In the genomic region with DNA sequence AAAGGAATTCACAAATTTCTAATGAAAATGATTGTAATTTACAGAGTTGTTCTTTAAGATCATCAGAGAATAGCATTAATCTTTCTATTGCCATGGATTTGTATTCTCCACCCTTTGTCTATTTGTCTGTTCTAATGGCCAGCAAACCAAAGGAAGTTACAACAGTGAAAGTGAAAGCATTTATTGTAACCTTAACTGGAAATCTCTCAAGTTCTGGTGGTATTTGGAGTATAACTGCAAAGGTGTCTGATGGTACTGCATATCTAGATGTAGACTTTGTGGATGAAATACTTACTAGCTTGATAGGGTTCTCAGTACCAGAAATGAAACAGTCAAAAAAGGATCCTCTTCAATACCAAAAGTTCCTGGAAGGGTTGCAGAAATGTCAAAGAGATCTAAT, we compare ENCODE assay signal across 9 cellular contexts. TPM values are rescaled to one million over a fixed set of nuclear protein-coding genes. Genes with fewer than 3 reads are reported as not detected.
DNase-seq lines count a peak whose midpoint lies in the region; ATAC-seq, FAIRE-seq and TF ChIP-seq lines count a peak whose summit lies in the region.
"Had no signal": no experiment of that assay in that cellular context is flagged by ENCODE, and none has a peak within 500 bp of the region (broad histone marks: within the 10 kb centered on the region; RNA-seq: fewer than 3 reads in every experiment).

No MANE protein-coding gene starts in this region.

- TF ChIP-seq POLR2A in right lobe of liver (IDR thresholded peaks at IDR 0.05) (no peak), HepG2 (IDR thresholded peaks at IDR 0.05; ENCODE audit: insufficient read depth in 1 of 2, low read depth in 2 of 2, low read length in 2 of 2) (no peak), thyroid gland (IDR thresholded peaks at IDR 0.05) (no peak), testis (IDR thresholded peaks at IDR 0.05) (no peak)

- no peak for TF ChIP-seq EP300 in HepG2 (IDR thresholded peaks at IDR 0.05; ENCODE audit: low read depth in 2 of 2, low read length in 2 of 2)
- TF ChIP-seq EP300 in HepG2 (CRISPR knock-in tag; IDR thresholded peaks at IDR 0.05; ENCODE audit: borderline replicate concordance) = no peak

- peak; percentile 80 to 94 (median 82) for ATAC-seq in right lobe of liver
- ATAC-seq in HepG2 = no peak
- ATAC-seq in HG03066 (IDR thresholded peaks at IDR 0.05; ENCODE audit: low read depth, unreplicated experiment) = peak; percentile 86

- H3K9ac ChIP-seq in HepG2 (ENCODE audit: insufficient read depth, low read depth, low read length) = no peak overlapping the region

- no peaks in the 10 kb centered on the region for H3K36me3 ChIP-seq in right lobe of liver
- peaks cover 0 to 23% of the 10 kb centered on the region in 2 experiments; a peak in 4 of 5 replicates for H3K36me3 ChIP-seq in HepG2 (replicated peaks in 1 of 2; ENCODE audit: control insufficient read depth in 1 of 2, insufficient read depth in 2 of 2, low read length in 2 of 2)
- H3K36me3 ChIP-seq in thyroid gland = no peaks in the 10 kb centered on the region
- H3K36me3 ChIP-seq in testis (ENCODE audit: low read depth, missing control alignments) = no peaks in the 10 kb centered on the region

- no peak for FAIRE-seq in HepG2 (lab: Jason Lieb, UNC)

- H3K9me3 ChIP-seq in right lobe of liver (no peaks in the 10 kb centered on the region), HepG2 (ENCODE audit: low read length) (no peaks in the 10 kb centered on the region), thyroid gland (no peaks in the 10 kb centered on the region), testis (no peaks in the 10 kb centered on the region)
- H3K9me3 ChIP-seq: HAP-1 had no signal

- CTCF ChIA-PET in HepG2 (lab: Yijun Ruan, JAX; ENCODE audit: low intra/inter-chr PET ratio, low total read pairs) = no interaction called here

- H3K27ac ChIP-seq in right lobe of liver = no peak overlapping the region
- no peak overlapping the region for H3K27ac ChIP-seq in HepG2 (ENCODE audit: extremely low read length, insufficient read depth, low read length)
- peak overlapping the region in 1 of 3 donors; percentile 26 for H3K27ac ChIP-seq in thyroid gland
- no peak overlapping the region for H3K27ac ChIP-seq in testis

- DNase-seq in right lobe of liver (no peak), HepG2 (ENCODE audit: low spot score) (no peak), pons (ENCODE audit: low spot score) (no peak), thyroid gland (no peak), DMS153 (lab: John Stamatoyannopoulos, UW) (no peak), testis (no peak)
- peak; percentile 7 for DNase-seq in central memory CD4-positive, alpha-beta T cell

- H3K79me2 ChIP-seq in HepG2 (ENCODE audit: insufficient read depth, low read length) = no peaks in the 10 kb centered on the region

- no peak overlapping the region for H3K4me3 ChIP-seq in right lobe of liver
- H3K4me3 ChIP-seq in HepG2 (replicated peaks in 1 of 3; ENCODE audit: insufficient read depth in 1 of 3, low read depth in 2 of 3, low read length in 3 of 3) = no peak overlapping the region
- no peak overlapping the region for H3K4me3 ChIP-seq in thyroid gland (replicated peaks in 1 of 3)
- H3K4me3 ChIP-seq in testis = no peak overlapping the region
- H3K4me3 ChIP-seq: HAP-1 had no signal

- in situ Hi-C loops in HepG2 (cut with HindIII; ENCODE audit: extremely low pct_ligation_motif_present, low pct_unique_long_range_greater_than_20kb) = no loop called here

- H4K20me1 ChIP-seq in HepG2 (ENCODE audit: insufficient read depth, low read length) = no peaks in the 10 kb centered on the region

- H3K4me2 ChIP-seq in HepG2 (ENCODE audit: low read depth, low read length) = no peak overlapping the region

- TF ChIP-seq RAD21 in HepG2 (CRISPR knock-in tag; IDR thresholded peaks at IDR 0.05) = no peak

- TF ChIP-seq CTCF in right lobe of liver (IDR thresholded peaks at IDR 0.05) (no peak), HepG2 (CRISPR knock-in tag; IDR thresholded peaks at IDR 0.05) (no peak), thyroid gland (IDR thresholded peaks at IDR 0.05) (peak in 1 of 6 experiments; percentile 11), testis (IDR thresholded peaks at IDR 0.05) (no peak)

- no TSS peak for BruUV-seq in HepG2 (replicated peaks; lab: Mats Ljungman, UMichigan)

- H2AFZ ChIP-seq in HepG2 (ENCODE audit: low read length) = no peak overlapping the region

- intact Hi-C loops in right lobe of liver (cut with DNase I) (no loop called here), HepG2 (cut with micrococcal nuclease; ENCODE audit: unreplicated experiment) (no loop called here), thyroid gland (cut with DNase I) (no loop called here), testis (cut with DNase I; ENCODE audit: low total_unique reads) (no loop called here)

- H3K27me3 ChIP-seq in right lobe of liver (no peaks in the 10 kb centered on the region), HepG2 (ENCODE audit: control insufficient read depth in 1 of 2, insufficient read depth in 2 of 2, low read length in 2 of 2) (no peaks in the 10 kb centered on the region), thyroid gland (no peaks in the 10 kb centered on the region), testis (no peaks in the 10 kb centered on the region)

- POLR2A ChIA-PET in HepG2 (lab: Yijun Ruan, JAX) = interaction anchor here (1.5 kb wide), 1 partner anchor 22 kb away, joined by 4 read pairs; the partner anchor contains the start of gene RMI1

- H3K4me1 ChIP-seq in right lobe of liver (peaks cover 0 to 6% (median 0%) of the 10 kb centered on the region in 4 donors), HepG2 (ENCODE audit: insufficient read depth, low read length) (no peaks in the 10 kb centered on the region), thyroid gland (no peaks in the 10 kb centered on the region), testis (no peaks in the 10 kb centered on the region)
- H3K4me1 ChIP-seq: HAP-1 had no signal

TF ChIP-seq in HepG2, 621 proteins besides CTCF, POLR2A, EP300 and RAD21 (continues in another document):
- TF ChIP-seq REXO4 (CRISPR knock-in tag; IDR thresholded peaks at IDR 0.05; ENCODE audit: borderline replicate concordance) (no peak), MAFG (CRISPR knock-in tag; IDR thresholded peaks at IDR 0.05) (no peak), SP4 (CRISPR knock-in tag; IDR thresholded peaks at IDR 0.05) (no peak), STAG1 (CRISPR knock-in tag; IDR thresholded peaks at IDR 0.05) (no peak)

RNA-seq across cellular contexts. Expression of gene RMI1, which starts 21.7 kb away (rescaled TPM):
- total RNA-seq in right lobe of liver (1 to 10 TPM; 2.0 to 5.1 (median 4.3) TPM), HepG2 (2016; rRNA removed; fragmentation: Illumina TruSeq; extraction: Trizol) (3.7 and 18.4 TPM in 2 replicates), thyroid gland (10 to 100 TPM in 2 of 4 donors, 1 to 10 TPM in 2; 7.2 to 11.4 (median 9.7) TPM), testis (10 to 100 TPM; 12.0 to 13.9 TPM)
- 2.3 and 2.4 TPM in 2 replicates for total RNA-seq in HepG2 (2016; cell fraction: cytosol; rRNA removed; fragmentation: Illumina TruSeq; extraction: Trizol; ENCODE audit: low read depth)
- total RNA-seq in HepG2 (2016; cell fraction: insoluble cytoplasmic fraction; rRNA removed; fragmentation: Illumina TruSeq; extraction: Trizol) = 3.1 and 18.4 TPM in 2 replicates
- total RNA-seq in HepG2 (2016; cell fraction: membrane; rRNA removed; fragmentation: Illumina TruSeq; extraction: Trizol) = 8.3 and 8.9 TPM in 2 replicates
- 9.6 and 9.7 TPM in 2 replicates for total RNA-seq in HepG2 (2016; cell fraction: nucleus; rRNA removed; fragmentation: Illumina TruSeq; extraction: Trizol)
- polyA plus RNA-seq in HepG2 (2011; rRNA removed) (0.54 and 0.61 TPM in 2 replicates), testis (ENCODE audit: insufficient read depth, low read depth, low replicate concordance) (10.7 TPM)
- polyA plus RNA-seq in HepG2 (2011; cell fraction: cytosol; rRNA removed) = 0.40 and 0.74 TPM in 2 replicates
- 0.53 and 1.2 TPM in 2 replicates for polyA plus RNA-seq in HepG2 (2011; cell fraction: nucleus; rRNA removed)
- polyA plus RNA-seq in HepG2 (2012) = 3.8 and 7.3 TPM in 2 replicates
- polyA plus RNA-seq in HepG2 (2016; cell fraction: cytosol; fragmentation: Illumina TruSeq; extraction: Trizol; ENCODE audit: low read depth) = 0.76 and 0.89 TPM in 2 replicates
- 20.1 and 21.4 TPM in 2 replicates for polyA plus RNA-seq in HepG2 (2016; cell fraction: insoluble cytoplasmic fraction; fragmentation: Illumina TruSeq; extraction: Trizol; ENCODE audit: low read depth)
- 2.9 and 3.6 TPM in 2 replicates for polyA plus RNA-seq in HepG2 (2016; cell fraction: membrane; fragmentation: Illumina TruSeq; extraction: Trizol; ENCODE audit: low read depth)
- polyA plus RNA-seq in HepG2 (2016; cell fraction: nucleus; fragmentation: Illumina TruSeq; extraction: Trizol; ENCODE audit: insufficient read depth, low read depth) = 17.1 and 19.6 TPM in 2 replicates
- polyA minus RNA-seq in HepG2 (2011; rRNA and poly(A)+ RNA removed; ENCODE audit: low replicate concordance) = 0.64 and 3.2 TPM in 2 replicates
- 4.8 and 5.1 TPM in 2 replicates for polyA minus RNA-seq in HepG2 (2011; cell fraction: cytosol; rRNA and poly(A)+ RNA removed)
- 2.6 and 4.6 TPM in 2 replicates for polyA minus RNA-seq in HepG2 (2011; cell fraction: nucleus; rRNA and poly(A)+ RNA removed)

RNA-seq across cellular contexts. Expression of gene HNRNPK, which starts 22.3 kb away (rescaled TPM):
- total RNA-seq in right lobe of liver (100 to 1,000 TPM; 175 to 292 (median 237) TPM), HepG2 (2016; rRNA removed; fragmentation: Illumina TruSeq; extraction: Trizol) (712 and 973 TPM in 2 replicates), thyroid gland (100 to 1,000 TPM; 501 to 702 (median 639) TPM), testis (100 to 1,000 TPM; 415 to 508 TPM)
- total RNA-seq in HepG2 (2016; cell fraction: cytosol; rRNA removed; fragmentation: Illumina TruSeq; extraction: Trizol; ENCODE audit: low read depth) = 62.3 and 69.4 TPM in 2 replicates
- total RNA-seq in HepG2 (2016; cell fraction: insoluble cytoplasmic fraction; rRNA removed; fragmentation: Illumina TruSeq; extraction: Trizol) = 723 and 963 TPM in 2 replicates
- 132 and 145 TPM in 2 replicates for total RNA-seq in HepG2 (2016; cell fraction: membrane; rRNA removed; fragmentation: Illumina TruSeq; extraction: Trizol)
- 484 and 493 TPM in 2 replicates for total RNA-seq in HepG2 (2016; cell fraction: nucleus; rRNA removed; fragmentation: Illumina TruSeq; extraction: Trizol)
- polyA plus RNA-seq in HepG2 (2011; rRNA removed) (315 and 321 TPM in 2 replicates), testis (ENCODE audit: insufficient read depth, low read depth, low replicate concordance) (496 TPM)
- 272 and 279 TPM in 2 replicates for polyA plus RNA-seq in HepG2 (2011; cell fraction: cytosol; rRNA removed)
- 264 TPM in 2 replicates for polyA plus RNA-seq in HepG2 (2011; cell fraction: nucleus; rRNA removed)
- 353 and 501 TPM in 2 replicates for polyA plus RNA-seq in HepG2 (2012)
- 43.4 and 49.0 TPM in 2 replicates for polyA plus RNA-seq in HepG2 (2016; cell fraction: cytosol; fragmentation: Illumina TruSeq; extraction: Trizol; ENCODE audit: low read depth)
- 995 and 1,016 TPM in 2 replicates for polyA plus RNA-seq in HepG2 (2016; cell fraction: insoluble cytoplasmic fraction; fragmentation: Illumina TruSeq; extraction: Trizol; ENCODE audit: low read depth)
- polyA plus RNA-seq in HepG2 (2016; cell fraction: membrane; fragmentation: Illumina TruSeq; extraction: Trizol; ENCODE audit: low read depth) = 81.3 and 94.1 TPM in 2 replicates
- polyA plus RNA-seq in HepG2 (2016; cell fraction: nucleus; fragmentation: Illumina TruSeq; extraction: Trizol; ENCODE audit: insufficient read depth, low read depth) = 534 and 576 TPM in 2 replicates
- polyA minus RNA-seq in HepG2 (2011; rRNA and poly(A)+ RNA removed; ENCODE audit: low replicate concordance) = 559 and 720 TPM in 2 replicates
- polyA minus RNA-seq in HepG2 (2011; cell fraction: cytosol; rRNA and poly(A)+ RNA removed) = 342 and 349 TPM in 2 replicates
- polyA minus RNA-seq in HepG2 (2011; cell fraction: nucleus; rRNA and poly(A)+ RNA removed) = 822 and 855 TPM in 2 replicates
